ENCODE assay signal across 8 cellular contexts in the genomic region with DNA sequence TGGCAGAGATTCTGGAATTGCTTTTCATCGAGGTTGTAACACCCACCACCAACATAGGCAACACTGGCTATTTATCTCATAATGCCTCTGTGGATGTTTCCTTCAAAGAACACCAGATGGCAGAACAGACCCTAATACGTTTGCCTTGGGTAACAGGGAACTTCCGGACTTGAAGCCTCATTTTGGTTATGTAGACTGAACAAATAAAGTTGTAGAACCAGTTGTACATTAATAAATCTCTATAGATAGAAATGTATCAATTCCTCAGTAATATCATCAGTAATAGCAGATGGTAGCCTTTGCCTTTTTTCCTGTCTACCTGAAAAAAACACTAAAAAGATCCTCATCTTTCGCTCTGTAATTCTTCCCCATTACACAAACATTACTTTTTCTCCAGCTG. TPM values are rescaled to one million over a fixed set of nuclear protein-coding genes. Genes with fewer than 3 reads are reported as not detected.
DNase-seq lines count a peak whose midpoint lies in the region; ATAC-seq, FAIRE-seq and TF ChIP-seq lines count a peak whose summit lies in the region.

No MANE protein-coding gene starts in this region.

- FAIRE-seq in G401.6 (lab: Jason Lieb, UNC), result peak; percentile 96

- H3K27ac Mint-ChIP-seq in brain (no peak overlapping the region), immature natural killer cell (no peak overlapping the region)
- H3K27ac Mint-ChIP-seq in stimulated activated naive CD8-positive, alpha-beta T cell treated with anti-CD3 and anti-CD28 coated beads, Interleukin-15, Interleukin-2, amounts not matched to agents 100 ng/mL and 50 ng/mL, for 24 hours, result peak overlapping the region; percentile 22

- H3K4me1 Mint-ChIP-seq in brain (peaks cover 8% of the 10 kb centered on the region), immature natural killer cell (peaks cover 0 to 10% of the 10 kb centered on the region in 2 donors)
- H3K4me1 Mint-ChIP-seq in stimulated activated naive CD8-positive, alpha-beta T cell treated with anti-CD3 and anti-CD28 coated beads, Interleukin-15, Interleukin-2, amounts not matched to agents 100 ng/mL and 50 ng/mL, for 24 hours (ENCODE audit: low read depth), result peaks cover 12% of the 10 kb centered on the region

- DNase-seq in M059J (ENCODE audit: low read depth), result peak; percentile 78
- no peak for DNase-seq in RWPE2 (ENCODE audit: low spot score)
- peak; percentile 31 to 63 (median 55) for DNase-seq in immature natural killer cell
- DNase-seq in 8988T, result no peak

- ATAC-seq in RWPE2 (ENCODE audit: low read depth), result peak; percentile 74

- no peaks in the 10 kb centered on the region for H3K36me3 ChIP-seq in RWPE2 (ENCODE audit: low read depth)

- no peak overlapping the region for H3K27ac ChIP-seq in 22Rv1
- H3K27ac ChIP-seq in RWPE2 (ENCODE audit: poor library complexity, severe bottlenecking), result no peak overlapping the region

- H3K27me3 Mint-ChIP-seq in brain, result peaks cover 3% of the 10 kb centered on the region
- H3K27me3 Mint-ChIP-seq in immature natural killer cell (ENCODE audit: low read depth in 3 of 3), result no peaks in the 10 kb centered on the region
- no peaks in the 10 kb centered on the region for H3K27me3 Mint-ChIP-seq in stimulated activated naive CD8-positive, alpha-beta T cell treated with anti-CD3 and anti-CD28 coated beads, Interleukin-15, Interleukin-2, amounts not matched to agents 100 ng/mL and 50 ng/mL, for 24 hours

- H3K9me3 Mint-ChIP-seq in brain (peaks cover 0 to 3% (median 0%) of the 10 kb centered on the region in 5 experiments), immature natural killer cell (no peaks in the 10 kb centered on the region)
- no peaks in the 10 kb centered on the region for H3K9me3 Mint-ChIP-seq in stimulated activated naive CD8-positive, alpha-beta T cell treated with anti-CD3 and anti-CD28 coated beads, Interleukin-15, Interleukin-2, amounts not matched to agents 100 ng/mL and 50 ng/mL, for 24 hours

- no peaks in the 10 kb centered on the region for H3K27me3 ChIP-seq in RWPE2 (ENCODE audit: insufficient read depth, poor library complexity, severe bottlenecking)

- H3K9me3 ChIP-seq in RWPE2 (ENCODE audit: severe bottlenecking), result no peaks in the 10 kb centered on the region

- no peak overlapping the region for H3K4me3 ChIP-seq in RWPE2 (ENCODE audit: severe bottlenecking)

- TF ChIP-seq CTCF in 22Rv1 (IDR thresholded peaks at IDR 0.05) (peak; percentile 70), RWPE2 (IDR thresholded peaks at IDR 0.05; ENCODE audit: poor library complexity, severe bottlenecking) (peak; percentile 88), brain (conservative IDR thresholded peaks at IDR 0.05) (peak; percentile 86 to 90)

- no peak overlapping the region for H3K4me3 Mint-ChIP-seq in brain
- peak overlapping the region in 1 of 5 donors; percentile 19 for H3K4me3 Mint-ChIP-seq in immature natural killer cell
- peak overlapping the region; percentile 12 for H3K4me3 Mint-ChIP-seq in stimulated activated naive CD8-positive, alpha-beta T cell treated with anti-CD3 and anti-CD28 coated beads, Interleukin-15, Interleukin-2, amounts not matched to agents 100 ng/mL and 50 ng/mL, for 24 hours

- H3K4me1 ChIP-seq in RWPE2 (ENCODE audit: insufficient read depth, poor library complexity, severe bottlenecking), result no peaks in the 10 kb centered on the region

- no peaks in the 10 kb centered on the region for H3K36me3 Mint-ChIP-seq in brain
- no peaks in the 10 kb centered on the region for H3K36me3 Mint-ChIP-seq in immature natural killer cell
- H3K36me3 Mint-ChIP-seq in stimulated activated naive CD8-positive, alpha-beta T cell treated with anti-CD3 and anti-CD28 coated beads, Interleukin-15, Interleukin-2, amounts not matched to agents 100 ng/mL and 50 ng/mL, for 24 hours (ENCODE audit: low read depth), result no peaks in the 10 kb centered on the region

RNA-seq across cellular contexts. Expression of a gene that starts 25.9 kb away (rescaled TPM):
- not detected in 2 replicates for total RNA-seq in M059J (2014; rRNA removed; shearing (Covaris generic))
- 0.58 TPM for polyA plus RNA-seq in brain (ENCODE audit: insufficient read depth, low read depth, low replicate concordance)
- polyA plus RNA-seq in immature natural killer cell, result not detected

RNA-seq across cellular contexts. Expression of a gene that starts 47.3 kb away (rescaled TPM):
- total RNA-seq in M059J (2014; rRNA removed; shearing (Covaris generic)), result 8.3 and 17.9 TPM in 2 replicates
- 20.7 TPM for polyA plus RNA-seq in brain (ENCODE audit: insufficient read depth, low read depth, low replicate concordance)
- 1 to 10 TPM in 1 of 3 donors, under 1 TPM in 2; 0.18 to 1.3 (median 0.28) TPM for polyA plus RNA-seq in immature natural killer cell

Comparison
In these comparisons a context has a peak if more than half of its experiments do, and no peak if none do; other contexts are left out.
1. DNase-seq: peak in M059J (single experiment) and immature natural killer cell (3 of 3); none in RWPE2 (single experiment) and 8988T (single experiment).
2. Peak in every context shown above with its lines, with median percentiles within 50 percentile points of each other: CTCF ChIP-seq.